Comparison of ENCODE assay signal across 8 cellular contexts in the genomic region with DNA sequence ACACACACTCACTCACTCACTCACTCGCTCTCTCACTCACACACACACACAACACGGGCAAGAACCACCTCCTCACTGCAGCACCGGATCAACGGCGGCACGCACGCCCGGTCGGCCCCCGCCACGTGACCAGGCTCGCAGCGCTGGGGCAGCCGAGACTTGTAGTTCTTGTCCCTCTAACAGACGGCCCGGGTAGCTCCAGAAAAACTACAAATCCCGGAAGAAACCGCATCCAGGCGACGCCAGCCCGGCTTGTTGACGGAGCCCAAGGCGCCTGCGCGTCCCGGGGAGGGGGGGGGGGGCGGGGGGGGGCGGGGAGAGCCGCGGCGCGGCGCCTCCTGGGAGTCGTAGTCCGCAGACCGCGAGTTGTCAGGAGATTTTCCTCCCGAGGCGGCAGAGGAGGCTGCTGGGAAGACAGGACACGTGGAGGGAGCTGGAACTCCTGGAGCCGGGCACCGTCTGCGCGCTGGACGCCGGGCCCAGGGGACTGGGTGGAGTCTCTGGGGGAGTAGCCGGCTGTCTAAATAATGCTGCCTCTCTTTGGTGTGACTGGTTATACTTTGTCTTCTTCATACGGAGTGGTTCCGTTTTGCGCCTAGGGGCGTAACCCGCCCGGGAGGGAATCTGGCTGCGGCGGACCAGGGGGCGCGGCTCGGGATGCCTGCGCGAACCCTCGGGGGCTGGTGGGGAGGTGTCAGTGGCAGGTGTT. TPM values are rescaled to one million over a fixed set of nuclear protein-coding genes. Genes with fewer than 3 reads are reported as not detected.
A peak's percentile ranks its signal among the peaks of the same experiment; 100 is the strongest.
DNase-seq lines count a peak whose midpoint lies in the region; ATAC-seq and TF ChIP-seq lines count a peak whose summit lies in the region.

Gene MAX (minus strand): TSS at position 77 of the 709 bp plus-strand sequence. CDS start 178 bp downstream, outside the sequence.

- TF ChIP-seq CTCF in GM10266 (IDR thresholded peaks at IDR 0.05; ENCODE audit: control insufficient read depth, insufficient read depth, low read depth, missing control alignments) (no peak), SU-DHL-6 (IDR thresholded peaks at IDR 0.05; ENCODE audit: insufficient read depth, low read length, poor library complexity, severe bottlenecking) (no peak), ovary (IDR thresholded peaks at IDR 0.05) (no peak), thyroid gland (IDR thresholded peaks at IDR 0.05) (no peak)

- peaks cover 9% of the 10 kb centered on the region; the same call in 1 of the 2 replicates for H3F3A ChIP-seq in SU-DHL-6 (ENCODE audit: insufficient read depth)

- peak within 1 kb of the TSS; percentile 92 for H2AFZ ChIP-seq in SU-DHL-6 (ENCODE audit: low read depth, low read length, severe bottlenecking)

- TF ChIP-seq POLR2A in ovary (IDR thresholded peaks at IDR 0.05) = peak; percentile 43
- TF ChIP-seq POLR2A in thyroid gland (IDR thresholded peaks at IDR 0.05) = peak; percentile 40 to 87

- H3K4me2 ChIP-seq in SU-DHL-6 (ENCODE audit: low read depth, low read length, poor library complexity, severe bottlenecking) = peak within 1 kb of the TSS; percentile 100

- peaks cover 42% of the 10 kb centered on the region for H3K79me2 ChIP-seq in SU-DHL-6 (ENCODE audit: insufficient read depth, low read length)

- peaks cover 5% of the 10 kb centered on the region; the same call in 1 of the 2 replicates for H3K36me3 ChIP-seq in SU-DHL-6 (ENCODE audit: low read length)
- no peaks in the 10 kb centered on the region for H3K36me3 ChIP-seq in ovary
- no peaks in the 10 kb centered on the region for H3K36me3 ChIP-seq in thyroid gland

- peak within 1 kb of the TSS; percentile 94 for H3K9ac ChIP-seq in SU-DHL-6 (ENCODE audit: low read length)

- ATAC-seq in HG02642 (IDR thresholded peaks at IDR 0.05; ENCODE audit: poor library complexity, unreplicated experiment) (peak; percentile 88), Right ventricle myocardium inferior (peak; percentile 97)

- H3K27ac ChIP-seq in SU-DHL-6 (ENCODE audit: low read depth, low read length) = peak within 1 kb of the TSS; percentile 60
- peak within 1 kb of the TSS; percentile 37 to 66 for H3K27ac ChIP-seq in ovary
- H3K27ac ChIP-seq in thyroid gland = peak within 1 kb of the TSS; percentile 80 to 85 (median 85)

- 0 to 1% (median 0%) methylated on average over 42 to 61 of the region's 61 CpGs for WGBS in ovary, 3 donors
- 0 to 1% methylated on average over 19 of the region's 61 CpGs for WGBS in thyroid gland, 2 donors

- no peaks in the 10 kb centered on the region for H3K27me3 ChIP-seq in SU-DHL-6 (ENCODE audit: low read length)
- H3K27me3 ChIP-seq in ovary = no peaks in the 10 kb centered on the region
- no peaks in the 10 kb centered on the region for H3K27me3 ChIP-seq in thyroid gland

- intact Hi-C loops in Right ventricle myocardium inferior (cut with DNase I) (loop anchor here (5.0 kb wide), 1 partner anchor 310 kb away; the partner anchor contains the start of gene FUT8), ovary (cut with DNase I) (loop anchor here in 1 of 4 donors (5.0 kb wide), 1 partner anchor 50 kb away; no protein-coding TSS in a partner anchor), thyroid gland (cut with DNase I) (no loop called here)

- H3K4me1 ChIP-seq in ovary (ENCODE audit: insufficient read depth) = peaks cover 8% of the 10 kb centered on the region
- peaks cover 21 to 25% of the 10 kb centered on the region in 2 donors for H3K4me1 ChIP-seq in thyroid gland

- no peak for TF ChIP-seq EP300 in ovary (IDR thresholded peaks at IDR 0.05)

- H3K9me2 ChIP-seq in SU-DHL-6 (replicated peaks; ENCODE audit: insufficient read depth, low read length) = no peaks in the 10 kb centered on the region

- DNase-seq in GM10266 (ENCODE audit: extremely low spot score) (peak; percentile 96), NCI-H128 (lab: John Stamatoyannopoulos, UW; ENCODE audit: unreplicated experiment) (peak; percentile 95), Right ventricle myocardium inferior (ENCODE audit: missing footprints) (peak; percentile 99), ovary (peak; percentile 96 to 97 (median 96)), thyroid gland (peak; percentile 99)
- peak; percentile 96 for DNase-seq in activated naive CD8-positive, alpha-beta T cell treated with anti-CD3 and anti-CD28 coated beads, Interleukin-2, amount 50 U/mL, for 16 hours (ENCODE audit: low read depth, low spot score)

- 0 out of 2 replicates have a peak, but pooled peaks cover 8% of the 10 kb centered on the region for H4K20me1 ChIP-seq in SU-DHL-6 (ENCODE audit: low read depth, low read length)

- no peaks in the 10 kb centered on the region for H3K9me3 ChIP-seq in SU-DHL-6 (ENCODE audit: insufficient read depth, low read length)
- H3K9me3 ChIP-seq in ovary = no peaks in the 10 kb centered on the region
- H3K9me3 ChIP-seq in thyroid gland = no peaks in the 10 kb centered on the region

- peak within 1 kb of the TSS; percentile 97 for H3K4me3 ChIP-seq in SU-DHL-6 (ENCODE audit: insufficient read depth, low read length, poor library complexity, severe bottlenecking)
- H3K4me3 ChIP-seq in ovary = peak within 1 kb of the TSS; percentile 86
- peak within 1 kb of the TSS; percentile 70 to 87 (median 86) for H3K4me3 ChIP-seq in thyroid gland (replicated peaks in 1 of 3)

RNA-seq across cellular contexts. Expression of gene MAX, which starts in this region (rescaled TPM):
- 92.1 TPM for total RNA-seq in Right ventricle myocardium inferior
- total RNA-seq in ovary = 100 to 1,000 TPM in 5 of 7 donors, 10 to 100 TPM in 2; 48.4 to 168 (median 109) TPM
- polyA plus RNA-seq in ovary = 100 to 1,000 TPM in 1 of 2 donors, 10 to 100 TPM in 1; 64.1 to 111 TPM
- 10 to 100 TPM; 56.7 to 71.4 (median 63.3) TPM for total RNA-seq in thyroid gland

Comparison
In these comparisons a context has a peak if more than half of its experiments do, and no peak if none do; other contexts are left out.
1. Peak in every context shown above with its lines: DNase-seq, ATAC-seq, H3K4me3 ChIP-seq and H3K27ac ChIP-seq.